In the genomic region with DNA sequence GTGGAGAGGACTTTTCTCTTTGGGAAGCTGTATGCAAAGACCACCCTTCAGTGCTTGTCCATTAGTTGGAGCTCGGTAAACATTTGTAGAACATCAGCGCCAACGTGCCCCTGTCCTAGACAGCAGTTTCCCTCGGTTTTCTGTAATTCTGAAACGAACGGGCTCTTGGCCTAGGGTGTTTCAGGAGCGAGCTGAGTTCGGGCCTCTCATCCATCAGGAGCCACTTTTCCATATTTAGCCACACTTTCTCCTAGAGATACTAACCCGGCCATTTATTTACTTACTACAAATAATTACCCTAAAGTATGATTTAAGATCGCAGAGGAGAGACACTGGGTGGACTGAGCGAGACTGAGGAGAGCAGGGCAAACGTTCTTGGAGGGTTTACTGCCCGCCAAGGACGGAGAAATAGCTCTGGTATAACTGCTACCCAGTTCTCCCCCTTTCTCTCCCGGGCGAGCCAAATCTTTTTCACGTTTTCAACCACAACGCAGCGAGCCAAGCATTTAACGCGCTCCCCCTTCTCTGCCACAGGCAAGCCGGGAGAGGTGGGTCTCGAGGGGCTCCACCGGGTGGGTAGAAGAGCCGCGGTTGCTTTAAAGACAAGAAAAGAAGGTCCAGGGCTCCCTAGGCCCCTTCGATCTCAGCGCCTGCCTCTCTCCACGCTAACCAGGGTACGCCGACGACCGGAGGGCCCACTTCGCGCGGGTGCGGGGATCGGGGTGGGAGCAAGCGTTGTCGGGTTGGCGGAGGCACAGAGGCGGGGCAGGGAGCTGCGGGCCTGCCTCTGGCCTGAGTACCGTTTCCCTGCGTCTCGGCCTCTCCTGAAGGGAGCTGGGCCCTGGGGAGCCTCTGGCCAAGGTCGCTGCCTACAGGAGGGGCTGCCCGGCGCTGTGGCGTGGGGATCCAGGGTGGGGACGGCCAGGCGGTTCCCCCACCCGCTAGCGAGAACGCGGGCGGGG, we compare ENCODE assay signal across 14 cellular contexts. TPM values are rescaled to one million over a fixed set of nuclear protein-coding genes. Genes with fewer than 3 reads are reported as not detected.
A peak's percentile ranks its signal among the peaks of the same experiment; 100 is the strongest.
DNase-seq lines count a peak whose midpoint lies in the region; ATAC-seq and TF ChIP-seq lines count a peak whose summit lies in the region.
"Had no signal": no experiment of that assay in that cellular context is flagged by ENCODE, and none has a peak within 500 bp of the region (broad histone marks: within the 10 kb centered on the region; RNA-seq: fewer than 3 reads in every experiment).

No MANE protein-coding gene starts in this region.

- H3K4me3 Mint-ChIP-seq in glutamatergic neuron (ENCODE audit: unreplicated experiment), result peak overlapping the region; percentile 78
- H3K4me3 Mint-ChIP-seq: activated naive CD4-positive, alpha-beta T cell treated with anti-CD3 and anti-CD28 coated beads for 36 hours had no signal

- H4K20me1 ChIP-seq in neural cell (ENCODE audit: insufficient read depth) (no peaks in the 10 kb centered on the region), PC-3 (ENCODE audit: low read length) (no peaks in the 10 kb centered on the region)

- POLR2A ChIA-PET in PC-3 (lab: Charles Lee; ENCODE audit: unreplicated experiment), result no interaction called here

- H3K9ac ChIP-seq in HUES6 (ENCODE audit: low read length) (peak overlapping the region; percentile 46), neural cell (ENCODE audit: low read length) (no peak overlapping the region), PC-3 (ENCODE audit: low read length) (no peak overlapping the region)

- peaks cover 24% of the 10 kb centered on the region for H3K4me1 Mint-ChIP-seq in glutamatergic neuron (ENCODE audit: low read depth, unreplicated experiment)

- peaks cover 100% of the 10 kb centered on the region for H3K27me3 ChIP-seq in HUES6 (ENCODE audit: control insufficient read depth, insufficient read depth, low read length)
- peaks cover 100% of the 10 kb centered on the region for H3K27me3 ChIP-seq in neural cell (ENCODE audit: insufficient read depth, low read depth, low read length)
- H3K27me3 ChIP-seq in PC-3 (ENCODE audit: low read length), result peaks cover 78% of the 10 kb centered on the region

- no TSS peak for BruUV-seq in PC-3 (replicated peaks; lab: Mats Ljungman, UMichigan)

- intact Hi-C loops in PC-3 (cut with micrococcal nuclease), result loop anchor here (5.0 to 10.0 kb wide), 2 partner anchors 649 to 1401 kb away; no protein-coding TSS in a partner anchor

- TF ChIP-seq RAD21 in neural cell (conservative IDR thresholded peaks at IDR 0.05), result no peak

- H2AFZ ChIP-seq in neural cell (ENCODE audit: low read depth, low read length), result no peak overlapping the region
- H2AFZ ChIP-seq in PC-3 (ENCODE audit: low read length), result no peak overlapping the region

- ATAC-seq in GM19351 (IDR thresholded peaks at IDR 0.05; ENCODE audit: unreplicated experiment) (no peak), PC-3 (no peak)
- ATAC-seq: Right ventricle myocardium inferior had no signal

- H3K4me3 ChIP-seq in AG10803 (ENCODE audit: low read length) (peak overlapping the region; percentile 29), HUES6 (ENCODE audit: low read depth, low read length) (peak overlapping the region; percentile 64), neural cell (ENCODE audit: low read length) (no peak overlapping the region), PC-3 (ENCODE audit: low read length) (no peak overlapping the region)
- H3K4me3 ChIP-seq: thoracic aorta had no signal

- no peaks in the 10 kb centered on the region for H3K79me2 ChIP-seq in neural cell (replicated peaks; ENCODE audit: insufficient read depth, low read length)
- H3K79me2 ChIP-seq in PC-3 (ENCODE audit: low read length), result no peaks in the 10 kb centered on the region

- TF ChIP-seq CTCF in AG10803 (conservative IDR thresholded peaks at IDR 0.05; ENCODE audit: low read length) (no peak), glutamatergic neuron (IDR thresholded peaks at IDR 0.05; ENCODE audit: partially characterized antibody, unreplicated experiment) (no peak), neural cell (IDR thresholded peaks at IDR 0.05; ENCODE audit: poor library complexity, severe bottlenecking) (no peak), PC-3 (conservative IDR thresholded peaks at IDR 0.05; ENCODE audit: low read depth, low read length) (no peak)

- H3K27ac ChIP-seq in HUES6 (ENCODE audit: low read depth, low read length) (no peak overlapping the region), neural cell (ENCODE audit: low read length) (no peak overlapping the region), PC-3 (ENCODE audit: low read length) (no peak overlapping the region)
- H3K27ac ChIP-seq: thoracic aorta had no signal

- H3K4me2 ChIP-seq in neural cell (ENCODE audit: low read length), result no peak overlapping the region
- no peak overlapping the region for H3K4me2 ChIP-seq in PC-3 (ENCODE audit: low read length)

- H3K36me3 ChIP-seq in HUES6 (ENCODE audit: control insufficient read depth, insufficient read depth, low read length), result no peaks in the 10 kb centered on the region
- H3K36me3 ChIP-seq in neural cell (ENCODE audit: insufficient read depth, low read length), result no peaks in the 10 kb centered on the region
- H3K36me3 ChIP-seq in PC-3 (ENCODE audit: low read depth, low read length), result no peaks in the 10 kb centered on the region
- H3K36me3 ChIP-seq: thoracic aorta had no signal

- H3K9me2 ChIP-seq in neural cell (ENCODE audit: insufficient read depth, low read length) (no peaks in the 10 kb centered on the region), PC-3 (replicated peaks; ENCODE audit: low read length) (no peaks in the 10 kb centered on the region)

- peak; percentile 25 for DNase-seq in AG10803 (ENCODE audit: low read depth)
- no peak for DNase-seq in glutamatergic neuron
- DNase-seq in RKO (ENCODE audit: low spot score), result no peak
- no peak for DNase-seq in PC-3
- DNase-seq in NCI-H2171 (lab: John Stamatoyannopoulos, UW), result no peak
- DNase-seq: activated CD4-positive, alpha-beta T cell treated with anti-CD3 and anti-CD28 coated beads, Interleukin-2, amount 50 U/mL, for 4 hours; activated naive CD4-positive, alpha-beta T cell treated with anti-CD3 and anti-CD28 coated beads for 36 hours; effector CD8-positive, alpha-beta T cell; occipital lobe had no signal

- peak overlapping the region; percentile 15 for H3K27ac Mint-ChIP-seq in glutamatergic neuron (ENCODE audit: unreplicated experiment)
- H3K27ac Mint-ChIP-seq: activated naive CD4-positive, alpha-beta T cell treated with anti-CD3 and anti-CD28 coated beads for 36 hours had no signal

- H3K9me3 Mint-ChIP-seq in glutamatergic neuron (ENCODE audit: unreplicated experiment), result peaks cover 10% of the 10 kb centered on the region

- no peaks in the 10 kb centered on the region for H3K9me3 ChIP-seq in HUES6 (ENCODE audit: control insufficient read depth, insufficient read depth, low read depth, low read length)
- H3K9me3 ChIP-seq in neural cell (ENCODE audit: low read length), result no peaks in the 10 kb centered on the region
- H3K9me3 ChIP-seq in PC-3 (ENCODE audit: low read length), result no peaks in the 10 kb centered on the region
- H3K9me3 ChIP-seq: thoracic aorta had no signal

- no peaks in the 10 kb centered on the region for H3K36me3 Mint-ChIP-seq in glutamatergic neuron (ENCODE audit: unreplicated experiment)

- H3F3A ChIP-seq in neural cell (ENCODE audit: insufficient read depth, low read length, poor library complexity, severe bottlenecking) (no peaks in the 10 kb centered on the region), PC-3 (ENCODE audit: low read length, unreplicated experiment) (no peaks in the 10 kb centered on the region)

- H3K4me1 ChIP-seq in HUES6 (ENCODE audit: control insufficient read depth, insufficient read depth, low read length) (peaks cover 47% of the 10 kb centered on the region), PC-3 (ENCODE audit: insufficient read depth, low read length) (peaks cover 6% of the 10 kb centered on the region; the same call in 1 of the 2 replicates)

- CTCF ChIA-PET in PC-3 (lab: Charles Lee), result no interaction called here

- no peak for TF ChIP-seq EP300 in neural cell (conservative IDR thresholded peaks at IDR 0.05; ENCODE audit: poor library complexity, severe bottlenecking)

- peaks cover 36% of the 10 kb centered on the region for H3K27me3 Mint-ChIP-seq in glutamatergic neuron (ENCODE audit: unreplicated experiment)

TF ChIP-seq in neural cell, 6 proteins besides CTCF, POLR2A, EP300 and RAD21:
- TF ChIP-seq TAF1 (IDR thresholded peaks at IDR 0.05; ENCODE audit: low read depth) (no peak), POLR2AphosphoS5 (IDR thresholded peaks at IDR 0.05) (peak; percentile 5), EZH2 (IDR thresholded peaks at IDR 0.05; ENCODE audit: borderline replicate concordance, insufficient read depth, low read length, poor library complexity, severe bottlenecking) (peak; percentile 77)

RNA-seq across cellular contexts. Expression of a gene that starts 10.8 kb away (rescaled TPM):
- 1.3 TPM for total RNA-seq in glutamatergic neuron (ENCODE audit: unreplicated experiment)
- polyA plus RNA-seq in neural cell, result not detected in 2 replicates
- polyA minus RNA-seq in neural cell, result not detected in 2 replicates
- 0.55 and 1.7 TPM in 2 replicates for total RNA-seq in PC-3 (2014; rRNA removed)
- total RNA-seq: activated naive CD4-positive, alpha-beta T cell treated with anti-CD3 and anti-CD28 coated beads for 36 hours; occipital lobe; Right ventricle myocardium inferior; thoracic aorta had no signal

Comparison
In these comparisons a context has a peak if more than half of its experiments do, and no peak if none do; other contexts are left out.
1. H3K4me3 ChIP-seq: peak in AG10803 (single experiment) and HUES6 (single experiment); none in neural cell (single experiment) and PC-3 (single experiment).